13 cellular contexts compared by ENCODE assay signal in the genomic region with DNA sequence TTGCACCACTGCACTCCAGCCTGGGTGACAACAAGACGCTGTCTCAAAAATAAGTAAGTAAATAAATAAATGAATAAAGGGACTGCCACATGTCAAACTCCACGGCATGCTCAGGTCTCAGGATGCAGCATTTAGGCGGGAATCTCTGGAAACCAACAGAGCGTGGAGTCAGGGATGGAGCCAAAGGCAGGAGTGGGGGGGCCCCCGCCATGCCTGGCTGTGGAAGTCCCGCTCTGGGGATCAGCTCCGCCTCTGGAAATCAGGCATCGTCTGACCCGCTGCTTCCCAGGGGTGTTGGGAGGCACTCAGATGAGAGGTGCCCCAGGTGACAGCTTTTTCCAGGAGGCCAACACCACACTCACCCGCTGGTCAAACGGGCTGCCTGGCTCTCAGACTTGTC. TPM values are rescaled to one million over a fixed set of nuclear protein-coding genes. Genes with fewer than 3 reads are reported as not detected.
A peak's percentile ranks its signal among the peaks of the same experiment; 100 is the strongest.
DNase-seq lines count a peak whose midpoint lies in the region; ATAC-seq and TF ChIP-seq lines count a peak whose summit lies in the region.
"Had no signal": no experiment of that assay in that cellular context is flagged by ENCODE, and none has a peak within 500 bp of the region (broad histone marks: within the 10 kb centered on the region; RNA-seq: fewer than 3 reads in every experiment).

No MANE protein-coding gene starts in this region.

- H2AFZ ChIP-seq in hepatocyte: no peak overlapping the region

- H3K79me2 ChIP-seq in hepatocyte: no peaks in the 10 kb centered on the region

- 84% methylated on average over 11 of the region's 11 CpGs for WGBS in hepatocyte (ENCODE audit: low lambda C conversion rate, missing lambda C conversion rate)

- no peak for TF ChIP-seq CTCF in HFF-Myc (IDR thresholded peaks at IDR 0.05; ENCODE audit: low read depth, low read length, missing control alignments)
- no peak for TF ChIP-seq CTCF in WERI-Rb-1 (IDR thresholded peaks at IDR 0.05; ENCODE audit: low read depth, low read length)
- no peak for TF ChIP-seq CTCF in hepatocyte (IDR thresholded peaks at IDR 0.05; ENCODE audit: poor library complexity)

- H3K9me3 ChIP-seq in WERI-Rb-1 (ENCODE audit: severe bottlenecking): no peaks in the 10 kb centered on the region
- H3K9me3 ChIP-seq in hepatocyte (ENCODE audit: low read depth): no peaks in the 10 kb centered on the region
- H3K9me3 ChIP-seq in skeletal muscle tissue (ENCODE audit: control insufficient read depth in 3 of 3, low read length in 3 of 3): no peaks in the 10 kb centered on the region
- H3K9me3 ChIP-seq: BLaER1, HAP-1, suprapubic skin had no signal

- H3K27me3 ChIP-seq in WERI-Rb-1 (ENCODE audit: insufficient read depth, low read depth, severe bottlenecking): no peaks in the 10 kb centered on the region
- H3K27me3 ChIP-seq in hepatocyte: no peaks in the 10 kb centered on the region
- no peaks in the 10 kb centered on the region for H3K27me3 ChIP-seq in skeletal muscle tissue (ENCODE audit: control insufficient read depth in 3 of 3, insufficient read depth in 3 of 3, low read length in 3 of 3)
- H3K27me3 ChIP-seq: BLaER1, suprapubic skin had no signal

- H3K4me2 ChIP-seq in hepatocyte: peak overlapping the region; percentile 85

- H3K9ac ChIP-seq in skeletal muscle tissue (ENCODE audit: low read depth in 1 of 3, low read length in 3 of 3): peak overlapping the region in 2 of 3 donors; percentile 28 to 79

- DNase-seq in HFF-Myc (ENCODE audit: extremely low read depth, low read depth) (no peak), WERI-Rb-1 (no peak), hepatocyte (ENCODE audit: low spot score) (no peak), AG08395 (ENCODE audit: low spot score) (no peak)
- DNase-seq in activated naive CD4-positive, alpha-beta T cell (lab: John Stamatoyannopoulos, UW): no peak

- H3K9me2 ChIP-seq in hepatocyte (replicated peaks; ENCODE audit: insufficient read depth): no peaks in the 10 kb centered on the region

- no peak for ATAC-seq in HG03097 (IDR thresholded peaks at IDR 0.05; ENCODE audit: low FRiP score, unreplicated experiment)

- H3K27ac ChIP-seq in WERI-Rb-1 (peak overlapping the region; percentile 73), hepatocyte (peak overlapping the region; percentile 90), skeletal muscle tissue (ENCODE audit: low read depth, low read length) (no peak overlapping the region)

- H3K4me3 ChIP-seq in HFF-Myc (replicated peaks; ENCODE audit: low read depth, low read length) (peak overlapping the region; percentile 47), WERI-Rb-1 (ENCODE audit: low read depth, low read length) (no peak overlapping the region; the same call in 1 of the 2 replicates), hepatocyte (no peak overlapping the region), skeletal muscle tissue (ENCODE audit: low read length in 3 of 3) (no peak overlapping the region)

- H3K4me1 ChIP-seq in hepatocyte (ENCODE audit: insufficient read depth) (peaks cover 12% of the 10 kb centered on the region), skeletal muscle tissue (ENCODE audit: control insufficient read depth in 3 of 3, insufficient read depth in 3 of 3, low read length in 3 of 3) (peaks cover 12 to 21% (median 20%) of the 10 kb centered on the region in 3 donors)

- H4K20me1 ChIP-seq in hepatocyte (ENCODE audit: insufficient read depth, poor library complexity, severe bottlenecking): no peaks in the 10 kb centered on the region
- H4K20me1 ChIP-seq: BLaER1 had no signal

- H3K36me3 ChIP-seq in WERI-Rb-1: no peaks in the 10 kb centered on the region
- H3K36me3 ChIP-seq in hepatocyte (replicated peaks; ENCODE audit: insufficient read depth, low read depth): no peaks in the 10 kb centered on the region
- no peaks in the 10 kb centered on the region for H3K36me3 ChIP-seq in skeletal muscle tissue (ENCODE audit: control insufficient read depth in 3 of 3, insufficient read depth in 3 of 3, low read length in 3 of 3)
- H3K36me3 ChIP-seq: BLaER1, HAP-1, suprapubic skin had no signal

RNA-seq across cellular contexts. Expression of a gene that starts 20.2 kb away (rescaled TPM):
- total RNA-seq in hepatocyte (0.23 and 0.36 TPM in 2 replicates), skeletal muscle tissue (3.7 TPM)
- polyA plus RNA-seq in hepatocyte: 0.05 and 0.28 TPM in 2 replicates
- total RNA-seq: activated CD8-positive, alpha-beta T cell treated with anti-CD3 and anti-CD28 coated beads, Interleukin-2, amount 10 ng/mL, durations not matched to agents 7 days and 5 days; activated T-helper 1 cell treated with anti-CD3 and anti-CD28 coated beads, Interleukin-12 subunit alpha, Interleukin-12 subunit beta, Interleukin-2, Interleukin-4 antibody, amounts not matched to agents 30 ng/mL and 10 ng/mL and 1 ng/mL, durations not matched to agents 14 hours and 24 hours and 36 hours; natural killer cell had no signal

RNA-seq across cellular contexts. Expression of a gene that starts 34.9 kb away (rescaled TPM):
- total RNA-seq in hepatocyte (0.36 and 0.53 TPM in 2 replicates), skeletal muscle tissue (under 0.01 TPM)
- polyA plus RNA-seq in hepatocyte: 0.71 and 1.1 TPM in 2 replicates
- total RNA-seq: natural killer cell had no signal

RNA-seq across cellular contexts. Expression of a gene that starts 36.4 kb away (rescaled TPM):
- total RNA-seq in hepatocyte (320 and 326 TPM in 2 replicates), skeletal muscle tissue (146 TPM)
- polyA plus RNA-seq in hepatocyte: 393 and 405 TPM in 2 replicates
